26 cellular contexts compared by ENCODE assay signal in genomic region chr17:55317284-55317683, GRCh38. TPM values are rescaled to one million over a fixed set of nuclear protein-coding genes. Genes with fewer than 3 reads are reported as not detected.
"Had no signal": no experiment of that assay in that cellular context is flagged by ENCODE, and none has a peak within 500 bp of the region (broad histone marks: within the 10 kb centered on the region; RNA-seq: fewer than 3 reads in every experiment).

No MANE protein-coding gene starts in this region.

- H3K4me3 ChIP-seq: coronary artery, dorsolateral prefrontal cortex, esophagus muscularis mucosa, gastrocnemius medialis, heart right ventricle, left lung, lower lobe of right lung, mucosa of descending colon had no signal

- DNase-seq: dermis blood vessel endothelial cell; dorsolateral prefrontal cortex; effector CD4-positive, alpha-beta T cell; effector memory CD4-positive, alpha-beta T cell; foreskin fibroblast; foreskin melanocyte; gastrocnemius medialis; glutamatergic neuron; head of caudate nucleus; heart right ventricle; hippocampal formation; left cardiac atrium; left lung; left ventricle myocardium superior; lower lobe of right lung; mesenchymal stem cell; mucosa of descending colon had no signal

- H3K27ac ChIP-seq: coronary artery, dorsolateral prefrontal cortex, esophagus muscularis mucosa, gastrocnemius medialis, heart right ventricle, left lung, lower lobe of right lung had no signal

- FAIRE-seq: colon, endothelial cell of umbilical vein, islet of Langerhans, keratinocyte had no signal

- H3K4me3 Mint-ChIP-seq: mesothelial cell of epicardium had no signal

- H3K27me3 ChIP-seq: dorsolateral prefrontal cortex, esophagus muscularis mucosa, gastrocnemius medialis, heart right ventricle, left lung had no signal

- H3K9me3 ChIP-seq: esophagus muscularis mucosa, gastrocnemius medialis, heart right ventricle, left lung, lower lobe of right lung, mucosa of descending colon had no signal

- H3K36me3 Mint-ChIP-seq: mesothelial cell of epicardium had no signal

- H3K9me3 Mint-ChIP-seq: mesothelial cell of epicardium had no signal

- H3K4me1 ChIP-seq: left lung, lower lobe of right lung had no signal

- H3K27ac Mint-ChIP-seq: mesothelial cell of epicardium had no signal

- ATAC-seq: gastrocnemius medialis, heart right ventricle, left cardiac atrium, left lung, left ventricle myocardium superior, lower lobe of right lung, mucosa of descending colon had no signal

RNA-seq across cellular contexts. Expression of gene HLF, which starts 52.5 kb away (rescaled TPM):
- total RNA-seq: dermis blood vessel endothelial cell, endothelial cell of umbilical vein, glomerular endothelial cell, lung microvascular endothelial cell had no signal
- polyA plus RNA-seq: endothelial cell of umbilical vein had no signal
